Comparison of ENCODE assay signal across 1 cellular context in the genomic region with DNA sequence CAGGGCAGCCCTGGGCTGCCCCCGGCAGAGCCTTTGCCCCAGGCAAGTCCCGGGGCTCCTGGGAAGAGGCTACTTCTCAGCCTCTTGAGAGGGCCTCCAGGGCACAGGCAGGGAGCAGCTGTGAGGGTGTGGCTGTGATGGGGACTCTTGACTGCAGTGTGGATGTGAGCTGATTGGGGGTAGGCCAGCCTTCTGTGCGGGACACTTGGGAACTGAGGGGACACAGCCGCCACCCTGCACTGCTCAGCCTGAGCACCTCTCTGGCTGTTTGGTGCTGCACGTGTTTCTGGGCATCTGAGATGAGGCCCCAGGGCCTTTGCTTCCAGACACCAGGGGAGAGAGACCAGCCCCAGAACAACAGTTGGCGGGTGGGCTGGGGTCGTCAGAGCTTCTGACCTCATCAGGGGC.
TF ChIP-seq lines count a peak whose summit lies in the region.

No MANE protein-coding gene starts in this region.

TF ChIP-seq in WTC11, 78 proteins besides CTCF, POLR2A, EP300 and RAD21 (continued from another document):
- TF ChIP-seq STAT6 (CRISPR knock-in tag; conservative IDR thresholded peaks at IDR 0.05; ENCODE audit: low read depth), result no peak
- TF ChIP-seq ZNF138 (CRISPR knock-in tag; conservative IDR thresholded peaks at IDR 0.05), result no peak
- no peak for TF ChIP-seq ZNF281 (CRISPR knock-in tag; IDR thresholded peaks at IDR 0.05)
- TF ChIP-seq IRF2 (CRISPR knock-in tag; IDR thresholded peaks at IDR 0.05; ENCODE audit: borderline replicate concordance, low read depth), result no peak
- no peak for TF ChIP-seq FOXP4 (CRISPR knock-in tag; IDR thresholded peaks at IDR 0.05)
- TF ChIP-seq SP1 (CRISPR knock-in tag; conservative IDR thresholded peaks at IDR 0.05), result no peak
- TF ChIP-seq ZNF423 (CRISPR knock-in tag; IDR thresholded peaks at IDR 0.05), result no peak
- TF ChIP-seq, protein P1, sequence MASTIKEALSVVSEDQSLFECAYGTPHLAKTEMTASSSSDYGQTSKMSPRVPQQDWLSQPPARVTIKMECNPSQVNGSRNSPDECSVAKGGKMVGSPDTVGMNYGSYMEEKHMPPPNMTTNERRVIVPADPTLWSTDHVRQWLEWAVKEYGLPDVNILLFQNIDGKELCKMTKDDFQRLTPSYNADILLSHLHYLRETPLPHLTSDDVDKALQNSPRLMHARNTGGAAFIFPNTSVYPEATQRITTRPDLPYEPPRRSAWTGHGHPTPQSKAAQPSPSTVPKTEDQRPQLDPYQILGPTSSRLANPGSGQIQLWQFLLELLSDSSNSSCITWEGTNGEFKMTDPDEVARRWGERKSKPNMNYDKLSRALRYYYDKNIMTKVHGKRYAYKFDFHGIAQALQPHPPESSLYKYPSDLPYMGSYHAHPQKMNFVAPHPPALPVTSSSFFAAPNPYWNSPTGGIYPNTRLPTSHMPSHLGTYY (CRISPR knock-in tag; IDR thresholded peaks at IDR 0.05), result no peak
- TF ChIP-seq CREB1 (CRISPR knock-in tag; IDR thresholded peaks at IDR 0.05), result no peak
- no peak for TF ChIP-seq SMAD3 (CRISPR knock-in tag; IDR thresholded peaks at IDR 0.05; ENCODE audit: borderline replicate concordance)
